In the genomic region with DNA sequence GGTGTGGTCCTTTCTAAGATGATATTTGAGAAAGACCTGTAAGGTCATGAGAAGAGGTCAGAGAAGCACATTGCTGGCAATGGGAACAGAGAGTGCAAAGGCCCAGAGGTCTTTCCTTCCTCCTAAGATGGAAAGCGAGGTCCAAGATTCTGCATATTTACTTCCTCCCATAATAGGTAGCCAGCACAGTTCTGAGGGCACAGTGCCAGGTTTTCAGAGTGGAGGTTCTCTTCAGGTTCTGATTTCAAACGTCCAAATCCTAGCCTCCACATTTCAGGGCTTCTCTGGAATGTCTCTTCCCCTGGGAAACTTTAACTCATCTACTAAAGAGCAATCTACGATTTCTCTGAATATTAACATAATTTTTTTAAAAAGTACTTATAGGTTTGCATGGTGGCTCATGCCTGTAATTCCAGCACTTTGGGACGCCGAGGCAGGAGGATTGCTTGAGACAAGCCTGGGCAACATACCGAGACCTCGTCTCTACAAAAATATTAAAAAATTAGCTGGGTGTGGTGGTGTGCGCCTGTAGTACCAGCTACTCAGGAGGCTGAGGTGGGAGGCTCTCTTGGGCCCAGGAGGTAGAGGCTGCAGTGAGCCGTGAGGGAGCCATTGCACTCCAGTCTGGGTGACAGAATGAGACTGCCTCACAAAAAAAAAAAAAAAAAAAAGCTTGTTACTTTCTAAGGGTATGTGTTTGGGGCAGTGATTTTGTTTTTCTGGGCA, we compare ENCODE assay signal across 8 cellular contexts. TPM values are rescaled to one million over a fixed set of nuclear protein-coding genes. Genes with fewer than 3 reads are reported as not detected.
A peak's percentile ranks its signal among the peaks of the same experiment; 100 is the strongest.
DNase-seq lines count a peak whose midpoint lies in the region; TF ChIP-seq lines count a peak whose summit lies in the region.

No MANE protein-coding gene starts in this region.

- H3K4me1 Mint-ChIP-seq in activated CD4-positive, alpha-beta T cell treated with anti-CD3 and anti-CD28 coated beads, Interleukin-2, amount 10 ng/mL, durations not matched to agents 24 days and 14 days = peaks cover 29% of the 10 kb centered on the region
- peaks cover 31% of the 10 kb centered on the region for H3K4me1 Mint-ChIP-seq in activated CD4-positive, alpha-beta memory T cell treated with anti-CD3 and anti-CD28 coated beads, Interleukin-2, amount 10 ng/mL, durations not matched to agents 7 days and 5 days

- TF ChIP-seq CTCF in testis (IDR thresholded peaks at IDR 0.05) = no peak
- TF ChIP-seq CTCF in foreskin fibroblast (IDR thresholded peaks at IDR 0.05; ENCODE audit: low read depth, low read length) = no peak

- H3K27ac Mint-ChIP-seq in activated CD4-positive, alpha-beta T cell treated with anti-CD3 and anti-CD28 coated beads, Interleukin-2, amount 10 ng/mL, durations not matched to agents 24 days and 14 days = peak overlapping the region; percentile 93
- peak overlapping the region; percentile 88 for H3K27ac Mint-ChIP-seq in activated CD4-positive, alpha-beta memory T cell treated with anti-CD3 and anti-CD28 coated beads, Interleukin-2, amount 10 ng/mL, durations not matched to agents 7 days and 5 days

- H3K9me3 Mint-ChIP-seq in activated CD4-positive, alpha-beta T cell treated with anti-CD3 and anti-CD28 coated beads, Interleukin-2, amount 10 ng/mL, durations not matched to agents 24 days and 14 days = no peaks in the 10 kb centered on the region
- no peaks in the 10 kb centered on the region for H3K9me3 Mint-ChIP-seq in activated CD4-positive, alpha-beta memory T cell treated with anti-CD3 and anti-CD28 coated beads, Interleukin-2, amount 10 ng/mL, durations not matched to agents 7 days and 5 days

- H3K27ac ChIP-seq in testis = peak overlapping the region in 1 of 2 donors; percentile 96

- 67 to 70% methylated on average over 9 of the region's 9 CpGs for WGBS in testis, 2 donors

- H3K4me1 ChIP-seq in iPS-15b (ENCODE audit: control insufficient read depth, insufficient read depth, low read length) = no peaks in the 10 kb centered on the region
- peaks cover 16% of the 10 kb centered on the region for H3K4me1 ChIP-seq in testis

- POLR2A ChIA-PET in activated CD4-positive, alpha-beta memory T cell treated with anti-CD3 and anti-CD28 coated beads, Interleukin-2, amount 10 ng/mL, durations not matched to agents 7 days and 5 days (lab: Charles Lee) = interaction anchor here (1.0 to 2.2 kb wide), 5 partner anchors 25 to 635 kb away, joined by 3 to 17 read pairs (median 4); a partner anchor contains a TSS

- TF ChIP-seq POLR2A in testis (IDR thresholded peaks at IDR 0.05) = no peak

- peaks cover 22% of the 10 kb centered on the region for H3K36me3 Mint-ChIP-seq in activated CD4-positive, alpha-beta T cell treated with anti-CD3 and anti-CD28 coated beads, Interleukin-2, amount 10 ng/mL, durations not matched to agents 24 days and 14 days (ENCODE audit: low read depth)
- H3K36me3 Mint-ChIP-seq in activated CD4-positive, alpha-beta memory T cell treated with anti-CD3 and anti-CD28 coated beads, Interleukin-2, amount 10 ng/mL, durations not matched to agents 7 days and 5 days (ENCODE audit: low read depth) = peaks cover 19% of the 10 kb centered on the region

- no peak overlapping the region for H3K9ac ChIP-seq in iPS-15b (ENCODE audit: low read depth, low read length)

- H3K4me3 Mint-ChIP-seq in activated CD4-positive, alpha-beta T cell treated with anti-CD3 and anti-CD28 coated beads, Interleukin-2, amount 10 ng/mL, durations not matched to agents 24 days and 14 days = peak overlapping the region; percentile 91
- peak overlapping the region; percentile 94 for H3K4me3 Mint-ChIP-seq in activated CD4-positive, alpha-beta memory T cell treated with anti-CD3 and anti-CD28 coated beads, Interleukin-2, amount 10 ng/mL, durations not matched to agents 7 days and 5 days

- H3K4me3 ChIP-seq in iPS-15b (ENCODE audit: low read depth, low read length) = peak overlapping the region; percentile 99
- peak overlapping the region; percentile 72 to 75 for H3K4me3 ChIP-seq in testis
- peak overlapping the region in 1 of 2 donors; percentile 77 for H3K4me3 ChIP-seq in foreskin fibroblast (ENCODE audit: low read depth in 1 of 2, low read length in 2 of 2)

- no peaks in the 10 kb centered on the region for H3K27me3 Mint-ChIP-seq in activated CD4-positive, alpha-beta T cell treated with anti-CD3 and anti-CD28 coated beads, Interleukin-2, amount 10 ng/mL, durations not matched to agents 24 days and 14 days
- H3K27me3 Mint-ChIP-seq in activated CD4-positive, alpha-beta memory T cell treated with anti-CD3 and anti-CD28 coated beads, Interleukin-2, amount 10 ng/mL, durations not matched to agents 7 days and 5 days = no peaks in the 10 kb centered on the region

- intact Hi-C loops in activated CD4-positive, alpha-beta T cell treated with anti-CD3 and anti-CD28 coated beads, Interleukin-2, amount 10 ng/mL, durations not matched to agents 24 days and 14 days (cut with micrococcal nuclease) = loop anchor here (1.0 kb wide), 2 partner anchors 24 to 211 kb away; a partner anchor contains a TSS
- intact Hi-C loops in testis (cut with DNase I; ENCODE audit: low total_unique reads) = no loop called here

- H3K36me3 ChIP-seq in iPS-15b (ENCODE audit: control insufficient read depth, insufficient read depth, low read length) (peaks cover 3% of the 10 kb centered on the region), testis (ENCODE audit: low read depth, missing control alignments) (no peaks in the 10 kb centered on the region)

- H3K9me3 ChIP-seq in iPS-15b (ENCODE audit: control insufficient read depth, insufficient read depth, low read length) = no peaks in the 10 kb centered on the region
- no peaks in the 10 kb centered on the region for H3K9me3 ChIP-seq in testis

- CTCF ChIA-PET in activated CD4-positive, alpha-beta memory T cell treated with anti-CD3 and anti-CD28 coated beads, Interleukin-2, amount 10 ng/mL, durations not matched to agents 7 days and 5 days (lab: Charles Lee) = interaction anchor here (0.7 to 1.9 kb wide), 12 partner anchors 10 to 1444 kb away, joined by 3 to 11 read pairs (median 4); a partner anchor contains a TSS

- DNase-seq in activated CD4-positive, alpha-beta T cell treated with anti-CD3 and anti-CD28 coated beads, Interleukin-2, amount 10 ng/mL, durations not matched to agents 24 days and 14 days = no peak
- DNase-seq in activated CD4-positive, alpha-beta T cell treated with anti-CD3 and anti-CD28 coated beads for 48 hours = no peak
- DNase-seq in activated CD4-positive, alpha-beta memory T cell treated with anti-CD3 and anti-CD28 coated beads, Interleukin-2, amount 10 ng/mL, durations not matched to agents 7 days and 5 days = no peak
- DNase-seq in testis (no peak), foreskin fibroblast (no peak), GDM1 (lab: John Stamatoyannopoulos, UW) (no peak), DMS53 treated with DMSO at 0.1 percent for 48 hours (lab: John Stamatoyannopoulos, UW; ENCODE audit: unreplicated experiment) (no peak)

- H3K27me3 ChIP-seq in iPS-15b (ENCODE audit: control insufficient read depth, insufficient read depth, low read length) (no peaks in the 10 kb centered on the region), testis (no peaks in the 10 kb centered on the region)

RNA-seq across cellular contexts. Expression of a gene that starts 0.5 kb away (rescaled TPM):
- 92.4 and 96.0 TPM in 2 replicates for total RNA-seq in activated CD4-positive, alpha-beta T cell treated with anti-CD3 and anti-CD28 coated beads, Interleukin-2, amount 10 ng/mL, durations not matched to agents 24 days and 14 days
- 10 to 100 TPM; 57.2 to 58.0 TPM for total RNA-seq in activated CD4-positive, alpha-beta memory T cell treated with anti-CD3 and anti-CD28 coated beads, Interleukin-2, amount 10 ng/mL, durations not matched to agents 7 days and 5 days
- 10 to 100 TPM; 38.8 to 39.6 TPM for total RNA-seq in testis
- 93.5 TPM for polyA plus RNA-seq in testis (ENCODE audit: insufficient read depth, low read depth, low replicate concordance)

RNA-seq across cellular contexts. Expression of a gene that starts 25.0 kb away (rescaled TPM):
- total RNA-seq in activated CD4-positive, alpha-beta T cell treated with anti-CD3 and anti-CD28 coated beads, Interleukin-2, amount 10 ng/mL, durations not matched to agents 24 days and 14 days = 225 and 243 TPM in 2 replicates
- total RNA-seq in activated CD4-positive, alpha-beta memory T cell treated with anti-CD3 and anti-CD28 coated beads, Interleukin-2, amount 10 ng/mL, durations not matched to agents 7 days and 5 days = 100 to 1,000 TPM; 159 to 170 TPM
- 100 to 1,000 TPM in 1 of 2 donors, 10 to 100 TPM in 1; 99.4 to 181 TPM for total RNA-seq in testis
- polyA plus RNA-seq in testis (ENCODE audit: insufficient read depth, low read depth, low replicate concordance) = 368 TPM
